ENCODE assay signal across 9 cellular contexts in genomic region chr2:174561283-174562275, GRCh38. TPM values are rescaled to one million over a fixed set of nuclear protein-coding genes. Genes with fewer than 3 reads are reported as not detected.
DNase-seq lines count a peak whose midpoint lies in the region; FAIRE-seq and TF ChIP-seq lines count a peak whose summit lies in the region.
"Had no signal": no experiment of that assay in that cellular context is flagged by ENCODE, and none has a peak within 500 bp of the region (broad histone marks: within the 10 kb centered on the region; RNA-seq: fewer than 3 reads in every experiment).

No MANE protein-coding gene starts in this region.

- H2AFZ ChIP-seq in keratinocyte (ENCODE audit: control insufficient read depth, low read length) = no peak overlapping the region

- peak; percentile 23 for FAIRE-seq in keratinocyte (lab: Jason Lieb, UNC)
- no peak for FAIRE-seq in HTR-8/SVneo (lab: Jason Lieb, UNC)

- no peaks in the 10 kb centered on the region for H3K79me2 ChIP-seq in keratinocyte (ENCODE audit: control insufficient read depth, insufficient read depth, low read length)

- H3K9me3 ChIP-seq in keratinocyte (ENCODE audit: control insufficient read depth, low read depth, low read length) (no peaks in the 10 kb centered on the region), stomach smooth muscle (ENCODE audit: control insufficient read depth in 2 of 2, low read length in 2 of 2) (no peaks in the 10 kb centered on the region)

- no peaks in the 10 kb centered on the region for H3K9me1 ChIP-seq in keratinocyte (ENCODE audit: control insufficient read depth, extremely low read depth, insufficient read depth, low read length)

- H3K4me2 ChIP-seq in keratinocyte (ENCODE audit: control insufficient read depth, extremely low read depth, insufficient read depth, low read depth, low read length) = no peak overlapping the region

- H3K4me3 ChIP-seq in cardiac fibroblast (replicated peaks in 1 of 2; ENCODE audit: low read depth in 2 of 2, low read length in 2 of 2) (no peak overlapping the region), keratinocyte (ENCODE audit: control insufficient read depth in 2 of 3, extremely low read depth in 1 of 3, insufficient read depth in 2 of 3, low read depth in 1 of 3, low read length in 3 of 3) (no peak overlapping the region), stomach smooth muscle (ENCODE audit: low read length in 2 of 2) (peak overlapping the region; percentile 23 to 54)

- H3K36me3 ChIP-seq in keratinocyte (ENCODE audit: control insufficient read depth in 2 of 2, extremely low read depth in 1 of 2, insufficient read depth in 2 of 2, low read length in 2 of 2) (no peaks in the 10 kb centered on the region), stomach smooth muscle (ENCODE audit: control insufficient read depth in 2 of 2, insufficient read depth in 2 of 2, low read length in 2 of 2) (peaks cover 4 to 11% of the 10 kb centered on the region in 2 donors)

- no peaks in the 10 kb centered on the region for H3K27me3 ChIP-seq in keratinocyte (ENCODE audit: control insufficient read depth, extremely low read depth, insufficient read depth, low read length)
- H3K27me3 ChIP-seq in stomach smooth muscle (ENCODE audit: control insufficient read depth in 1 of 2, insufficient read depth in 2 of 2, low read length in 2 of 2) = no peaks in the 10 kb centered on the region

- no peaks in the 10 kb centered on the region for H4K20me1 ChIP-seq in keratinocyte (ENCODE audit: control insufficient read depth, extremely low read depth, insufficient read depth, low read length)

- no peak for TF ChIP-seq CTCF in cardiac fibroblast (IDR thresholded peaks at IDR 0.05; ENCODE audit: low read depth, low read length)
- no peak for TF ChIP-seq CTCF in keratinocyte (optimal IDR thresholded peaks at IDR 0.05 in 1 of 3, IDR thresholded peaks at IDR 0.05 in 1 of 3, conservative IDR thresholded peaks at IDR 0.05 in 1 of 3; ENCODE audit: extremely low read depth in 1 of 3, insufficient read depth in 2 of 3, low read length in 3 of 3)

- dilution Hi-C loops in keratinocyte (cut with MboI; ENCODE audit: extremely low pct_ligation_motif_present, low sequenced_read_pairs) = no loop called here

- H3K4me1 ChIP-seq in keratinocyte (ENCODE audit: control insufficient read depth, extremely low read depth, insufficient read depth, low read length) (no peaks in the 10 kb centered on the region), stomach smooth muscle (ENCODE audit: control insufficient read depth, insufficient read depth, low read length) (peaks cover 6% of the 10 kb centered on the region)

- H3K27ac ChIP-seq in keratinocyte (ENCODE audit: control insufficient read depth, insufficient read depth, low read length) (no peak overlapping the region), stomach smooth muscle (ENCODE audit: low read length) (peak overlapping the region; percentile 46)

- DNase-seq in NCI-H2081 (lab: John Stamatoyannopoulos, UW) = peak; percentile 2 to 32
- no peak for DNase-seq in NCI-H2081 treated with DMSO at 0.1 percent for 48 hours (lab: John Stamatoyannopoulos, UW)
- peak; percentile 41 to 81 for DNase-seq in cardiac fibroblast (ENCODE audit: low read depth in 2 of 2)
- no peak for DNase-seq in keratinocyte (ENCODE audit: low read depth, low spot score)
- no peak for DNase-seq in iPS-NIHi7 (ENCODE audit: extremely low spot score)
- DNase-seq in HTR-8/SVneo (ENCODE audit: insufficient read length, low spot score) = no peak
- no peak for DNase-seq in NCI-H1417 treated with DMSO at 0.1 percent for 48 hours (lab: John Stamatoyannopoulos, UW)
- DNase-seq: nephron progenitor cell had no signal

- no peak overlapping the region for H3K9ac ChIP-seq in keratinocyte (ENCODE audit: control insufficient read depth, extremely low read depth, insufficient read depth, low read length)
- H3K9ac ChIP-seq in stomach smooth muscle (ENCODE audit: low read length in 2 of 2) = peak overlapping the region in 1 of 2 donors; percentile 2

RNA-seq across cellular contexts. Expression of gene WIPF1, which starts 36.0 kb away (rescaled TPM):
- polyA plus RNA-seq in keratinocyte = 0.09 to 0.32 TPM (median 0.16 TPM) in 3 replicates
- polyA plus RNA-seq in keratinocyte (2011; ENCODE audit: low read depth) = not detected
- 0.10 and 0.21 TPM in 2 replicates for polyA plus RNA-seq in keratinocyte (2011; cell fraction: cytosol; rRNA removed)
- 0.13 and 0.63 TPM in 2 replicates for polyA plus RNA-seq in keratinocyte (2011; cell fraction: nucleus; rRNA removed)
- polyA plus RNA-seq in keratinocyte (2012; ENCODE audit: low replicate concordance) = 0.16 and 0.72 TPM in 2 replicates
- polyA minus RNA-seq in keratinocyte = 0.07 to 0.46 TPM in 2 of 3 replicates, not detected in the other
- polyA minus RNA-seq in keratinocyte (2011; cell fraction: cytosol; rRNA and poly(A)+ RNA removed) = not detected
- 0.32 and 1.2 TPM in 2 replicates for polyA minus RNA-seq in keratinocyte (2011; cell fraction: nucleus; rRNA and poly(A)+ RNA removed)

Comparison
In these comparisons a context has a peak if more than half of its experiments do, and no peak if none do; other contexts are left out.
1. DNase-seq: peak in NCI-H2081 (2 of 2) and cardiac fibroblast (2 of 2); none in NCI-H2081 treated with DMSO at 0.1 percent for 48 hours (single experiment), keratinocyte (single experiment), iPS-NIHi7 (single experiment), HTR-8/SVneo (single experiment) and NCI-H1417 treated with DMSO at 0.1 percent for 48 hours (single experiment).
2. H3K4me3 ChIP-seq: peak in stomach smooth muscle (2 of 2); none in cardiac fibroblast (0 of 2) and keratinocyte (0 of 3).